8 cellular contexts compared by ENCODE assay signal in the genomic region with DNA sequence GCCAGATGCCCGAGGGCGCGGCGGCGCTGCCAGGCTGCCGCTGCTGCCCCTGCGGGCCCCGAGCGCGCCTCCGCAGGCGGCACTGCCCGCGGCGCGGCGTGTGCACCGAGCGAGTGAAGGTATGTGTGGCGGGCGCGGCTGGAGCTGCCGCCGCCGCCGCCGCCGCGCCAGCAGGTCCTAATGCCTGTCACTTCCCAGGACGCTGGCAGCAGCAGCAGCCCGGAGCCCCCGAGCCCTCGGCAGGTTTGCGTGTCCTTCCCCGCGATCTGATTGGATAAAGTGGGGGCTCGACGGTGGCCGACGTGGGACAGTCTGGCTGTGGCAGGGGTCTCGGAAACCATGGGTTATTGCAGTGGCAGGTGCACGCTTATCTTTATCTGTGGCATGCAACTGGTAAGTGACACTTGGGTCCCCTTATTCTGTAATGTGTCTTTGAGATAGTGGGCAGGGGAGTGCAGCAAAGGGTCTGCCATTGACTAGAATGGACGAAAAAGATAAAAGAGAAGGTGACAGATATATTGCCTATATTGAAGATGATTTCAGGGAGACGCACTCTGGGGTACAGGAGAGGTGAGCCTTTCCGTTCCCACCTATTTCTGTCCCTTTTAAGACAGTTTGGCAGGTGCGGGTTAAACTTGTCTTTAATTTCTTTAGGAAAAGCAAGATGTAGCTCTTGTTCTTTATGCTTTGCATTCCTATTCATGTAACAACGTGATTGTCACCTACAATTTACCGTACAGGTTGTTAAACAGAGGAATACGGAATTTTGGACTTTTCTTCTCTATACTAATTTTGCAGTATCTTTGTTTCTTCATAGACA. TPM values are rescaled to one million over a fixed set of nuclear protein-coding genes. Genes with fewer than 3 reads are reported as not detected.
DNase-seq lines count a peak whose midpoint lies in the region; ATAC-seq, FAIRE-seq and TF ChIP-seq lines count a peak whose summit lies in the region.

Gene NKAIN2 (plus strand): TSS at position 4 of the 820 bp plus-strand sequence.

- DNase-seq in C1 segment of cervical spinal cord (lab: John Stamatoyannopoulos, UW) = peak in 12 of 14 donors; percentile 18 to 76 (median 42)
- DNase-seq in SHP77 treated with DMSO at 0.1 percent for 48 hours (lab: John Stamatoyannopoulos, UW) = peak; percentile 90
- peak in 1 of 2 experiments; percentile 80 for DNase-seq in H1 (ENCODE audit: low read depth in 1 of 2, low spot score in 2 of 2)
- peak; percentile 41 for DNase-seq in midbrain (lab: John Stamatoyannopoulos, UW)
- no peak for DNase-seq in tibial nerve (ENCODE audit: low spot score in 2 of 2)

- H3K27ac ChIP-seq in H1 (ENCODE audit: low read depth, low read length) = no peak within 1 kb of the TSS
- H3K27ac ChIP-seq in tibial nerve = peak within 1 kb of the TSS; percentile 45 to 87 (median 72)

- TF ChIP-seq EP300 in H1 (IDR thresholded peaks at IDR 0.05; ENCODE audit: borderline replicate concordance in 1 of 2, low read depth in 2 of 2, low read length in 2 of 2) = peak in 1 of 2 experiments; percentile 37; a peak in 1 of 3 replicates
- TF ChIP-seq EP300 in tibial nerve (IDR thresholded peaks at IDR 0.05) = no peak

- no peak within 1 kb of the TSS for H2BK12ac ChIP-seq in H1 (ENCODE audit: low read depth, low read length)

- no peak within 1 kb of the TSS for H4K91ac ChIP-seq in H1 (replicated peaks; ENCODE audit: insufficient read length, low read length)

- H2BK120ac ChIP-seq in H1 (replicated peaks; ENCODE audit: low read depth, low read length) = no peak within 1 kb of the TSS

- H3K23me2 ChIP-seq in H1 (ENCODE audit: low read depth, low read length) = peaks cover 8% of the 10 kb centered on the region; the same call in 1 of the 2 replicates

- POLR2A ChIA-PET in H1 (lab: Charles Lee; ENCODE audit: partially characterized antibody) = no interaction called here

- no peaks in the 10 kb centered on the region for H3K79me1 ChIP-seq in H1 (ENCODE audit: low read depth, low read length)

- ATAC-seq in GM19035 (IDR thresholded peaks at IDR 0.05; ENCODE audit: unreplicated experiment) (peak; percentile 10), HG03439 (IDR thresholded peaks at IDR 0.05; ENCODE audit: unreplicated experiment) (peak; percentile 33), GM21576 (IDR thresholded peaks at IDR 0.05; ENCODE audit: unreplicated experiment) (no peak)

- no peak within 1 kb of the TSS; a peak in 1 of 7 replicates for H3K9ac ChIP-seq in H1 (replicated peaks in 1 of 4; ENCODE audit: extremely low read depth in 1 of 4, low read depth in 3 of 4, low read length in 3 of 4)

- H3K18ac ChIP-seq in H1 (ENCODE audit: extremely low read depth, low read length) = peak within 1 kb of the TSS; percentile 48; the same call in 1 of the 2 replicates

- peak within 1 kb of the TSS; percentile 41 to 92 (median 56) for H3K4me3 ChIP-seq in H1 (ENCODE audit: extremely low read depth in 1 of 4, insufficient read depth in 2 of 4, low read depth in 3 of 4, low read length in 4 of 4)
- H3K4me3 ChIP-seq in tibial nerve = peak within 1 kb of the TSS; percentile 36 to 85 (median 67)

- no peak within 1 kb of the TSS for H2AK5ac ChIP-seq in H1 (ENCODE audit: low read depth, low read length)

- H3K4me2 ChIP-seq in H1 (ENCODE audit: insufficient read depth in 1 of 2, low read depth in 2 of 2, low read length in 2 of 2) = peak within 1 kb of the TSS; percentile 58 to 90

- no peak for TF ChIP-seq RAD21 in H1 (IDR thresholded peaks at IDR 0.05 in 1 of 2, conservative IDR thresholded peaks at IDR 0.05 in 1 of 2; ENCODE audit: low read depth in 2 of 2, low read length in 2 of 2)

- H2BK15ac ChIP-seq in H1 (ENCODE audit: low read length) = no peak within 1 kb of the TSS

- TF ChIP-seq CTCF in H1 (IDR thresholded peaks at IDR 0.05; ENCODE audit: control extremely low read depth in 1 of 3, insufficient read depth in 1 of 3, low read depth in 1 of 3, low read length in 3 of 3) = no peak
- no peak for TF ChIP-seq CTCF in tibial nerve (IDR thresholded peaks at IDR 0.05)

- no peak within 1 kb of the TSS for H3K56ac ChIP-seq in H1 (replicated peaks; ENCODE audit: insufficient read length, low read depth, low read length)

- H2BK20ac ChIP-seq in H1 (ENCODE audit: low read length) = no peak within 1 kb of the TSS

- no peak within 1 kb of the TSS for H3K4ac ChIP-seq in H1 (replicated peaks; ENCODE audit: insufficient read length, low read depth, low read length)

- H3K27me3 ChIP-seq in H1 (replicated peaks in 1 of 4; ENCODE audit: control insufficient read depth in 3 of 4, extremely low read depth in 1 of 4, insufficient read depth in 3 of 4, low read length in 3 of 4) (peaks cover 3 to 15% (median 11%) of the 10 kb centered on the region in 4 experiments), tibial nerve (peaks cover 0 to 11% of the 10 kb centered on the region in 2 donors)

- H3K14ac ChIP-seq in H1 (ENCODE audit: insufficient read length) = no peak within 1 kb of the TSS

- no peak for FAIRE-seq in H1 (lab: Jason Lieb, UNC)

- no peaks in the 10 kb centered on the region for H3K9me3 ChIP-seq in H1 (ENCODE audit: insufficient read depth in 2 of 2, low read depth in 1 of 2, low read length in 1 of 2)
- H3K9me3 ChIP-seq in tibial nerve = no peaks in the 10 kb centered on the region

- peak within 1 kb of the TSS; percentile 66; the same call in 1 of the 2 replicates for H2AFZ ChIP-seq in H1 (ENCODE audit: low read length)

- no peaks in the 10 kb centered on the region for H3K36me3 ChIP-seq in H1 (ENCODE audit: control insufficient read depth in 2 of 4, insufficient read depth in 4 of 4, low read length in 3 of 4)
- no peaks in the 10 kb centered on the region for H3K36me3 ChIP-seq in tibial nerve

- 8% methylated on average over 39 of the region's 49 CpGs; no CpG with 5 or more reads in 1 of the 2 experiments for WGBS in H1 (ENCODE audit: extremely low coverage in 1 of 2, insufficient coverage in 1 of 2, insufficient read length in 1 of 2, insufficient replicate concordance in 2 of 2, low coverage in 1 of 2, low lambda C conversion rate in 2 of 2, missing lambda C conversion rate in 1 of 2), 2 experiments
- WGBS in tibial nerve, 2 donors = 5 to 6% methylated on average over 23 to 34 of the region's 49 CpGs

- H3K4me1 ChIP-seq in H1 (replicated peaks in 1 of 4; ENCODE audit: control insufficient read depth in 3 of 4, insufficient read depth in 4 of 4, low read length in 3 of 4) (no peaks in the 10 kb centered on the region; a peak in 1 of 7 replicates), tibial nerve (peaks cover 0 to 29% (median 7%) of the 10 kb centered on the region in 4 donors)

- CTCF ChIA-PET in H1 (lab: Charles Lee; ENCODE audit: partially characterized antibody) = interaction anchor here (1.1 to 3.8 kb wide), 3 partner anchors 82 to 992 kb away, joined by 3 to 18 read pairs (median 4); no protein-coding TSS in a partner anchor

- no peaks in the 10 kb centered on the region for H3K79me2 ChIP-seq in H1 (ENCODE audit: control insufficient read depth in 1 of 2, insufficient read depth in 2 of 2, low read length in 2 of 2)

- H3K23ac ChIP-seq in H1 (ENCODE audit: insufficient read length) = no peak within 1 kb of the TSS

- H4K5ac ChIP-seq in H1 (ENCODE audit: insufficient read length, low read depth, low read length) = no peak within 1 kb of the TSS

- peak within 1 kb of the TSS; percentile 41; the same call in 1 of the 2 replicates for H2BK5ac ChIP-seq in H1 (ENCODE audit: low read depth, low read length)

- peak within 1 kb of the TSS; percentile 68; the same call in 1 of the 2 replicates for H4K8ac ChIP-seq in H1 (ENCODE audit: extremely low read depth, insufficient read depth, low read length)

- H4K20me1 ChIP-seq in H1 (replicated peaks in 1 of 2; ENCODE audit: control insufficient read depth in 1 of 2, insufficient read depth in 2 of 2, low read length in 2 of 2) = no peaks in the 10 kb centered on the region

- TF ChIP-seq POLR2A in H1 (IDR thresholded peaks at IDR 0.05; ENCODE audit: control extremely low read depth in 1 of 2, low read depth in 2 of 2, low read length in 2 of 2) (no peak), tibial nerve (IDR thresholded peaks at IDR 0.05) (no peak)

TF ChIP-seq in H1, 55 proteins besides CTCF, POLR2A, EP300 and RAD21 (continues in another document):
- no peak for TF ChIP-seq CHD1 (IDR thresholded peaks at IDR 0.05; ENCODE audit: low read depth, low read length)
- TF ChIP-seq ZNF274 (IDR thresholded peaks at IDR 0.05; ENCODE audit: borderline replicate concordance, extremely low read depth, low read length) = no peak

RNA-seq across cellular contexts. Expression of gene NKAIN2, which starts in this region (rescaled TPM):
- total RNA-seq in H1 (2021; fragmentation: NEBNext Ultra II Directional; extraction: Animal tissue kit (Norgen Biotek cat#: 25700)) = 0.34 TPM in 1 of 2 replicates, not detected in the other
- polyA plus RNA-seq in H1 (2011; rRNA removed) = 0.03 and 0.20 TPM in 2 replicates
- 0.06 TPM for polyA plus RNA-seq in H1 (2011; cell fraction: cytosol; rRNA removed)
- polyA plus RNA-seq in H1 (2011; cell fraction: nucleus; rRNA removed) = 0.09 TPM
- 0.07 to 0.26 TPM (median 0.14 TPM) in 4 replicates for polyA plus RNA-seq in H1 (2012, experiment 1 of 2)
- polyA plus RNA-seq in H1 (2012, experiment 2 of 2) = not detected
- 0.06 TPM for polyA plus RNA-seq in H1 (2013, experiment 1 of 2)
- polyA plus RNA-seq in H1 (2013, experiment 2 of 2) = 0.07 TPM
- polyA minus RNA-seq in H1 (2011; rRNA and poly(A)+ RNA removed) = 0.09 and 0.10 TPM in 2 replicates
- not detected for polyA minus RNA-seq in H1 (2011; cell fraction: cytosol; rRNA and poly(A)+ RNA removed)
- polyA minus RNA-seq in H1 (2011; cell fraction: nucleus; rRNA and poly(A)+ RNA removed) = not detected
- total RNA-seq in tibial nerve = 10 to 100 TPM in 3 of 4 donors, 1 to 10 TPM in 1; 8.1 to 20.8 (median 15.2) TPM

Comparison
In these comparisons a context has a peak if more than half of its experiments do, and no peak if none do; other contexts are left out.
1. DNase-seq: peak in C1 segment of cervical spinal cord (12 of 14), SHP77 treated with DMSO at 0.1 percent for 48 hours (single experiment) and midbrain (single experiment); none in tibial nerve (0 of 2).